13 cellular contexts compared by ENCODE assay signal in the genomic region with DNA sequence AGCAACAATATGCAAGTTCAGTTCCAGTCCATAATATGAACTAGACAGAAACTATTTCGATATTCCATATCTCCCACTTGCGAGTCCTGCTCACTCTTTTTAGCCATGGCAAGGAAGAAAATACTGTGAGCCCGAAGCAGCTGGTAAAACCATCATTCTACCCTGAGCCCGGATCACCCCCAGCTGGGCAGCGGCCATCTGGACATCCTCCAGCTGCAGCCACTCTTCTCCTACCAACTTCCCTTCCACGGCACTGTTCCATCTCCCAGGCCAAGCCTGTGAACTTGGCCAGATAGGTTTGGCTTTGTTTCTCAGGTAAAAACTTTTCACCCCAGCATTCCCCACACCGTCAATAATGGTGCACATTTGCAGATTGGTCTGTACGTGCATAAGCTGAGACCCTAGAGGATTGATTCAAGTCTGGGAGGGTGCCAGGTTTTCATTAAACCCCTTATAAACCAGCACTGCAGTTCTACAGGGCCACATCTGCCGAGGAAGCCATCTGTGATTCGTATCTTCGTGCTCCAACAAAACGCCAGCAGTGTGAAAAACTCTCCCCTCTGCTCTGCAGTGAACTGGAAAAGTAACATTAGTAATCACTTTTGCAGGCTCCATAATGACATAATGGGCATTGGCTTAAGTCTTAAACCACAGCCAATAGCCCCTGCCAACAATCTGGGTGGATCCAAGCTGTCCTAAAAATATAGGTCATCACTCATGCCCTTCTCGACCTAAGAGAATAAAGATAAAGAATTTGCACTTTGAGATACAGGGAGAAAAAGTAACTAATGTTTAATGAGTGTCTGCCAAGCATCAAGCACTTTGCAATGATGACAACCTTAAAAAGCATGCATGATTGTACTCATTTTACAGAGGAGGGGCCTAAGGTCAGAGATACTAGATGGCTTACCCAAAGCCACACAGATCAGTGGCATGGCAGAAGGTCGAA.
A peak's percentile ranks its signal among the peaks of the same experiment; 100 is the strongest.
DNase-seq lines count a peak whose midpoint lies in the region; ATAC-seq and TF ChIP-seq lines count a peak whose summit lies in the region.
"Had no signal": no experiment of that assay in that cellular context is flagged by ENCODE, and none has a peak within 500 bp of the region (broad histone marks: within the 10 kb centered on the region; RNA-seq: fewer than 3 reads in every experiment).

No MANE protein-coding gene starts in this region.

- H3K4me3 Mint-ChIP-seq in brain (peak overlapping the region in 3 of 5 experiments; percentile 33 to 56 (median 39)), neural progenitor cell (no peak overlapping the region)
- H3K4me3 Mint-ChIP-seq: CD8-positive, alpha-beta memory T cell had no signal

- no peaks in the 10 kb centered on the region for H3K79me2 ChIP-seq in neural progenitor cell (ENCODE audit: low read depth)

- peak overlapping the region; percentile 67 for H3K4me2 ChIP-seq in neural progenitor cell

- peaks cover 18% of the 10 kb centered on the region for H3K4me1 Mint-ChIP-seq in brain
- H3K4me1 Mint-ChIP-seq in neural progenitor cell: peaks cover 43% of the 10 kb centered on the region
- H3K4me1 Mint-ChIP-seq: CD8-positive, alpha-beta memory T cell had no signal

- H3K27me3 ChIP-seq in neural progenitor cell: no peaks in the 10 kb centered on the region
- H3K27me3 ChIP-seq: breast epithelium, esophagus squamous epithelium had no signal

- no peak overlapping the region for H3K27ac ChIP-seq in neural progenitor cell
- H3K27ac ChIP-seq: breast epithelium had no signal

- H2AFZ ChIP-seq in neural progenitor cell (replicated peaks): no peak overlapping the region

- H3K36me3 Mint-ChIP-seq in brain (no peaks in the 10 kb centered on the region), neural progenitor cell (no peaks in the 10 kb centered on the region)
- H3K36me3 Mint-ChIP-seq: CD8-positive, alpha-beta memory T cell had no signal

- DNase-seq in DMS79 treated with DMSO at 0.1 percent for 48 hours (lab: John Stamatoyannopoulos, UW) (peak; percentile 78), NCI-H2171 (lab: John Stamatoyannopoulos, UW) (peak; percentile 95), neural progenitor cell (ENCODE audit: low spot score) (no peak), HuH-7.5 (ENCODE audit: low spot score) (no peak)
- DNase-seq: CD8-positive, alpha-beta memory T cell; esophagus squamous epithelium; T-helper 9 cell had no signal

- no peak overlapping the region for H3K4me3 ChIP-seq in neural progenitor cell
- H3K4me3 ChIP-seq: breast epithelium, esophagus squamous epithelium, K562 had no signal

- no peaks in the 10 kb centered on the region for H3K27me3 Mint-ChIP-seq in brain
- H3K27me3 Mint-ChIP-seq in neural progenitor cell (ENCODE audit: insufficient read depth, low read depth): peaks cover 2% of the 10 kb centered on the region

- H3K4me1 ChIP-seq in neural progenitor cell: peaks cover 58% of the 10 kb centered on the region

- no peaks in the 10 kb centered on the region for H4K20me1 ChIP-seq in neural progenitor cell (ENCODE audit: low read depth)

- no peaks in the 10 kb centered on the region for H3K9me3 ChIP-seq in neural progenitor cell (ENCODE audit: low read depth)
- H3K9me3 ChIP-seq: breast epithelium, esophagus squamous epithelium had no signal

- ATAC-seq in HG03045 (IDR thresholded peaks at IDR 0.05; ENCODE audit: unreplicated experiment) (no peak), HG03565 (IDR thresholded peaks at IDR 0.05; ENCODE audit: unreplicated experiment) (no peak), GM21526 (IDR thresholded peaks at IDR 0.05; ENCODE audit: low FRiP score, unreplicated experiment) (no peak)
- ATAC-seq: K562 had no signal

- no peak for TF ChIP-seq CTCF in brain (conservative IDR thresholded peaks at IDR 0.05)
- no peak for TF ChIP-seq CTCF in neural progenitor cell (IDR thresholded peaks at IDR 0.05)

- H3K36me3 ChIP-seq in neural progenitor cell: no peaks in the 10 kb centered on the region
- H3K36me3 ChIP-seq: breast epithelium, esophagus squamous epithelium had no signal

- no peak overlapping the region for H3K9ac ChIP-seq in neural progenitor cell

- H3K27ac Mint-ChIP-seq in brain (peak overlapping the region; percentile 33 to 80 (median 66)), neural progenitor cell (peak overlapping the region; percentile 11)
- H3K27ac Mint-ChIP-seq: CD8-positive, alpha-beta memory T cell had no signal

- H3K9me3 Mint-ChIP-seq in brain: peaks cover 0 to 4% (median 0%) of the 10 kb centered on the region in 5 experiments
- no peaks in the 10 kb centered on the region for H3K9me3 Mint-ChIP-seq in neural progenitor cell

- H3F3A ChIP-seq in neural progenitor cell (ENCODE audit: low read depth): peaks cover 31% of the 10 kb centered on the region

Comparison
In these comparisons a context has a peak if more than half of its experiments do, and no peak if none do; other contexts are left out.
1. DNase-seq: peak in DMS79 treated with DMSO at 0.1 percent for 48 hours (single experiment) and NCI-H2171 (single experiment); none in neural progenitor cell (single experiment) and HuH-7.5 (single experiment).